ENCODE assay signal across 1 cellular context in genomic region chr1:235307158-235308124, GRCh38.
TF ChIP-seq lines count a peak whose summit lies in the region.

No MANE protein-coding gene starts in this region.

TF ChIP-seq in GM23338, 12 proteins besides CTCF, POLR2A, EP300 and RAD21:
- TF ChIP-seq ZNF331 (CRISPR knock-in tag; IDR thresholded peaks at IDR 0.05; ENCODE audit: low read depth) (no peak), NANOG (IDR thresholded peaks at IDR 0.05; ENCODE audit: borderline replicate concordance) (no peak), ETS1 (IDR thresholded peaks at IDR 0.05) (no peak), EZH2phosphoT487 (IDR thresholded peaks at IDR 0.05; ENCODE audit: unreplicated experiment) (no peak), STAT1 (IDR thresholded peaks at IDR 0.05; ENCODE audit: unreplicated experiment) (no peak), CREB1 (CRISPR knock-in tag; IDR thresholded peaks at IDR 0.05; ENCODE audit: low read depth) (no peak), REST (IDR thresholded peaks at IDR 0.05; ENCODE audit: unreplicated experiment) (no peak), POLR2AphosphoS5 (IDR thresholded peaks at IDR 0.05; ENCODE audit: low read depth) (no peak), ZNF462 (CRISPR knock-in tag; IDR thresholded peaks at IDR 0.05) (no peak), EZH2 (IDR thresholded peaks at IDR 0.05; ENCODE audit: low read depth, unreplicated experiment) (no peak), JUNB (IDR thresholded peaks at IDR 0.05; ENCODE audit: unreplicated experiment) (no peak), ZNF114 (CRISPR knock-in tag; IDR thresholded peaks at IDR 0.05) (no peak)
TF ChIP-seq in GM23338: peak in this region for 0.
